ENCODE assay signal across 2 cellular contexts in the genomic region with DNA sequence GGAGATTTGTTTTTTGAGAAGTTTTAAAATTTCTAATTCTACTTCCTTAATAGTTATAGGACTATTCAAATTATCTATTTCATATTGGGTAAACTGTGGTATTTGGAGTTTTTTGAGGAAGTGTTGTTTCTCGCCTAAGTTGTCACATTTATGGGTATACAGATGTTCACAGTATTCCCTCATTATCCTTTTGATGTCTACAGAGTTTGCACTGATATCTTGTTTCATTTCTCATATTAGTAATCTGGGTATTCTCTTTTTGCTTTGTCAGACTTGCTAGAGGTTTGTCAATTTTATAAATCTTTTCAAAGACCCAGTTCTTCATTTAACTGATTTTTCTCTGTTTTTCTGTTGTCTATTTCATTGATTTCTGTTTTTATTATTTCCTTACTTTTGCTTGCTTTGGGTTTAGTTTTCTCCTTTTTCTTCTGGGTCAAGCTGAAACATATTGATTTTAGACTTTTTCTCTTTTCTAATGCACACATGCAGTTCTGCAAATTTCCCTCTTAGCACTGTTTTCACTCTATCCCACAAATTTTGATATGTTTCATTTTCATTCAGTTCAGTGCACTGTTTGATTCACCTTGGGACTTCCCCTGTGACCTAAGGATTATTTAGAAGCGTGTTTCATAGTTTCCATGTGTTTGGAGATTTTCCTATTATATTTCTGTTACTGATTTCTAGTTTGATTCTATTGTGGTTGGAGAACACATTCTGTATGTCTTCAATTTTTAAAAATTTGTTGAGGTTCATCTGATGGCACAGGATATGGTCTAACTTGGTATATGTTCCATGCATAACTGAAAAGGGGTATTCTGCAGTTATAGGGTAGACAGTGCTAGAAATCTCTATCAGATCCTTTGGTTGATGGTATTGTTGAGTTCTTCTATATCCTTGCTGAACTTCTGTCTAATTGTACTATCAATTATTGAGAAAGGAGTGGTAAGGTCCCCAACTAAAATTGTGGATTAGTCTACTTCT.
A peak's percentile ranks its signal among the peaks of the same experiment; 100 is the strongest.
TF ChIP-seq lines count a peak whose summit lies in the region.

No MANE protein-coding gene starts in this region.

TF ChIP-seq in GM12878, 131 proteins besides CTCF, POLR2A, EP300 and RAD21 (continued from another document):
- TF ChIP-seq, protein P1, sequence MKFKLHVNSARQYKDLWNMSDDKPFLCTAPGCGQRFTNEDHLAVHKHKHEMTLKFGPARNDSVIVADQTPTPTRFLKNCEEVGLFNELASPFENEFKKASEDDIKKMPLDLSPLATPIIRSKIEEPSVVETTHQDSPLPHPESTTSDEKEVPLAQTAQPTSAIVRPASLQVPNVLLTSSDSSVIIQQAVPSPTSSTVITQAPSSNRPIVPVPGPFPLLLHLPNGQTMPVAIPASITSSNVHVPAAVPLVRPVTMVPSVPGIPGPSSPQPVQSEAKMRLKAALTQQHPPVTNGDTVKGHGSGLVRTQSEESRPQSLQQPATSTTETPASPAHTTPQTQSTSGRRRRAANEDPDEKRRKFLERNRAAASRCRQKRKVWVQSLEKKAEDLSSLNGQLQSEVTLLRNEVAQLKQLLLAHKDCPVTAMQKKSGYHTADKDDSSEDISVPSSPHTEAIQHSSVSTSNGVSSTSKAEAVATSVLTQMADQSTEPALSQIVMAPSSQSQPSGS (IDR thresholded peaks at IDR 0.05; ENCODE audit: low read length), result peak; percentile 71
- TF ChIP-seq FOXM1 (IDR thresholded peaks at IDR 0.05; ENCODE audit: low read depth, low read length) (peak; percentile 63; the same call in 1 of the 2 replicates), NFIC (IDR thresholded peaks at IDR 0.05; ENCODE audit: low read depth, low read length) (peak; percentile 85), MYC (IDR thresholded peaks at IDR 0.05; ENCODE audit: insufficient read depth, insufficient read length, insufficient replicate concordance, low read length, severe bottlenecking) (no peak), RUNX3 (IDR thresholded peaks at IDR 0.05; ENCODE audit: low read length) (peak; percentile 34; the same call in 1 of the 2 replicates), JUNB (IDR thresholded peaks at IDR 0.05) (peak; percentile 86), IRF4 (IDR thresholded peaks at IDR 0.05; ENCODE audit: low read depth, low read length) (0 out of 2 replicates have a peak, but pooled peaks have one; percentile 24), EGR1 (IDR thresholded peaks at IDR 0.05; ENCODE audit: borderline replicate concordance in 1 of 2, low read depth in 2 of 2, low read length in 2 of 2) (no peak), TCF7 (IDR thresholded peaks at IDR 0.05; ENCODE audit: borderline replicate concordance) (peak; percentile 84), SMC3 (IDR thresholded peaks at IDR 0.05; ENCODE audit: borderline replicate concordance, low read length) (no peak), IKZF2 (IDR thresholded peaks at IDR 0.05) (peak; percentile 49 to 62; a peak in 3 of 4 replicates), MTA2 (IDR thresholded peaks at IDR 0.05; ENCODE audit: low read depth) (peak; percentile 61; the same call in 1 of the 2 replicates), CEBPB (IDR thresholded peaks at IDR 0.05; ENCODE audit: borderline replicate concordance in 1 of 2, low read depth in 2 of 2, low read length in 2 of 2) (peak in 1 of 2 experiments; percentile 23; a peak in 1 of 4 replicates), ATF7 (IDR thresholded peaks at IDR 0.05; ENCODE audit: low read depth) (peak; percentile 35; the same call in 1 of the 2 replicates), SPI1 (IDR thresholded peaks at IDR 0.05; ENCODE audit: borderline replicate concordance, insufficient read depth, low read depth, low read length) (peak; percentile 46; the same call in 1 of the 2 replicates), ETV6 (conservative IDR thresholded peaks at IDR 0.05 in 1 of 2, IDR thresholded peaks at IDR 0.05 in 1 of 2; ENCODE audit: borderline replicate concordance in 1 of 2, low read depth in 1 of 2) (peak in 1 of 2 experiments; percentile 13; a peak in 1 of 4 replicates), CBX5 (IDR thresholded peaks at IDR 0.05; ENCODE audit: low read depth) (0 out of 2 replicates have a peak, but pooled peaks have one; percentile 21)
- TF ChIP-seq, protein P2, sequence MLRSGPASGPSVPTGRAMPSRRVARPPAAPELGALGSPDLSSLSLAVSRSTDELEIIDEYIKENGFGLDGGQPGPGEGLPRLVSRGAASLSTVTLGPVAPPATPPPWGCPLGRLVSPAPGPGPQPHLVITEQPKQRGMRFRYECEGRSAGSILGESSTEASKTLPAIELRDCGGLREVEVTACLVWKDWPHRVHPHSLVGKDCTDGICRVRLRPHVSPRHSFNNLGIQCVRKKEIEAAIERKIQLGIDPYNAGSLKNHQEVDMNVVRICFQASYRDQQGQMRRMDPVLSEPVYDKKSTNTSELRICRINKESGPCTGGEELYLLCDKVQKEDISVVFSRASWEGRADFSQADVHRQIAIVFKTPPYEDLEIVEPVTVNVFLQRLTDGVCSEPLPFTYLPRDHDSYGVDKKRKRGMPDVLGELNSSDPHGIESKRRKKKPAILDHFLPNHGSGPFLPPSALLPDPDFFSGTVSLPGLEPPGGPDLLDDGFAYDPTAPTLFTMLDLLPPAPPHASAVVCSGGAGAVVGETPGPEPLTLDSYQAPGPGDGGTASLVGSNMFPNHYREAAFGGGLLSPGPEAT (IDR thresholded peaks at IDR 0.05; ENCODE audit: low read depth), result 0 out of 2 replicates have a peak, but pooled peaks have one; percentile 21
- TF ChIP-seq, protein P3, sequence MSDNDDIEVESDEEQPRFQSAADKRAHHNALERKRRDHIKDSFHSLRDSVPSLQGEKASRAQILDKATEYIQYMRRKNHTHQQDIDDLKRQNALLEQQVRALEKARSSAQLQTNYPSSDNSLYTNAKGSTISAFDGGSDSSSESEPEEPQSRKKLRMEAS (IDR thresholded peaks at IDR 0.05; ENCODE audit: low read depth, low read length), result no peak

TF ChIP-seq in SK-N-SH treated with all-trans-retinoic acid at 6 μM for 48 hours, 23 proteins besides CTCF, POLR2A, EP300 and RAD21 (continued from another document):
- TF ChIP-seq, protein P4, sequence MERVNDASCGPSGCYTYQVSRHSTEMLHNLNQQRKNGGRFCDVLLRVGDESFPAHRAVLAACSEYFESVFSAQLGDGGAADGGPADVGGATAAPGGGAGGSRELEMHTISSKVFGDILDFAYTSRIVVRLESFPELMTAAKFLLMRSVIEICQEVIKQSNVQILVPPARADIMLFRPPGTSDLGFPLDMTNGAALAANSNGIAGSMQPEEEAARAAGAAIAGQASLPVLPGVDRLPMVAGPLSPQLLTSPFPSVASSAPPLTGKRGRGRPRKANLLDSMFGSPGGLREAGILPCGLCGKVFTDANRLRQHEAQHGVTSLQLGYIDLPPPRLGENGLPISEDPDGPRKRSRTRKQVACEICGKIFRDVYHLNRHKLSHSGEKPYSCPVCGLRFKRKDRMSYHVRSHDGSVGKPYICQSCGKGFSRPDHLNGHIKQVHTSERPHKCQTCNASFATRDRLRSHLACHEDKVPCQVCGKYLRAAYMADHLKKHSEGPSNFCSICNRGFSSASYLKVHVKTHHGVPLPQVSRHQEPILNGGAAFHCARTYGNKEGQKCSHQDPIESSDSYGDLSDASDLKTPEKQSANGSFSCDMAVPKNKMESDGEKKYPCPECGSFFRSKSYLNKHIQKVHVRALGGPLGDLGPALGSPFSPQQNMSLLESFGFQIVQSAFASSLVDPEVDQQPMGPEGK (CRISPR knock-in tag; IDR thresholded peaks at IDR 0.05; ENCODE audit: borderline replicate concordance), result no peak
- TF ChIP-seq SNAI2 (CRISPR knock-in tag; IDR thresholded peaks at IDR 0.05) (no peak), ZC3H10 (CRISPR knock-in tag; IDR thresholded peaks at IDR 0.05) (no peak), ESRRG (CRISPR knock-in tag; IDR thresholded peaks at IDR 0.05) (no peak), ZFP3 (CRISPR knock-in tag; IDR thresholded peaks at IDR 0.05) (no peak), ARNTL (CRISPR knock-in tag; IDR thresholded peaks at IDR 0.05; ENCODE audit: borderline replicate concordance, low read depth) (no peak), ZNF565 (CRISPR knock-in tag; conservative IDR thresholded peaks at IDR 0.05; ENCODE audit: low read depth) (no peak)
- TF ChIP-seq, protein P5, sequence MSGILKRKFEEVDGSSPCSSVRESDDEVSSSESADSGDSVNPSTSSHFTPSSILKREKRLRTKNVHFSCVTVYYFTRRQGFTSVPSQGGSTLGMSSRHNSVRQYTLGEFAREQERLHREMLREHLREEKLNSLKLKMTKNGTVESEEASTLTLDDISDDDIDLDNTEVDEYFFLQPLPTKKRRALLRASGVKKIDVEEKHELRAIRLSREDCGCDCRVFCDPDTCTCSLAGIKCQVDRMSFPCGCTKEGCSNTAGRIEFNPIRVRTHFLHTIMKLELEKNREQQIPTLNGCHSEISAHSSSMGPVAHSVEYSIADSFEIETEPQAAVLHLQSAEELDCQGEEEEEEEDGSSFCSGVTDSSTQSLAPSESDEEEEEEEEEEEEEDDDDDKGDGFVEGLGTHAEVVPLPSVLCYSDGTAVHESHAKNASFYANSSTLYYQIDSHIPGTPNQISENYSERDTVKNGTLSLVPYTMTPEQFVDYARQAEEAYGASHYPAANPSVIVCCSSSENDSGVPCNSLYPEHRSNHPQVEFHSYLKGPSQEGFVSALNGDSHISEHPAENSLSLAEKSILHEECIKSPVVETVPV (CRISPR knock-in tag; IDR thresholded peaks at IDR 0.05), result no peak
- TF ChIP-seq, protein P6, sequence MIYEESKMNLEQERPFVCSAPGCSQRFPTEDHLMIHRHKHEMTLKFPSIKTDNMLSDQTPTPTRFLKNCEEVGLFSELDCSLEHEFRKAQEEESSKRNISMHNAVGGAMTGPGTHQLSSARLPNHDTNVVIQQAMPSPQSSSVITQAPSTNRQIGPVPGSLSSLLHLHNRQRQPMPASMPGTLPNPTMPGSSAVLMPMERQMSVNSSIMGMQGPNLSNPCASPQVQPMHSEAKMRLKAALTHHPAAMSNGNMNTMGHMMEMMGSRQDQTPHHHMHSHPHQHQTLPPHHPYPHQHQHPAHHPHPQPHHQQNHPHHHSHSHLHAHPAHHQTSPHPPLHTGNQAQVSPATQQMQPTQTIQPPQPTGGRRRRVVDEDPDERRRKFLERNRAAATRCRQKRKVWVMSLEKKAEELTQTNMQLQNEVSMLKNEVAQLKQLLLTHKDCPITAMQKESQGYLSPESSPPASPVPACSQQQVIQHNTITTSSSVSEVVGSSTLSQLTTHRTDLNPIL (CRISPR knock-in tag; IDR thresholded peaks at IDR 0.05; ENCODE audit: low read depth), result no peak
